In genomic region chr12:110863161-110863560, GRCh38 we compare ENCODE assay signal across 20 cellular contexts. TPM values are rescaled to one million over a fixed set of nuclear protein-coding genes. Genes with fewer than 3 reads are reported as not detected.
DNase-seq lines count a peak whose midpoint lies in the region; ATAC-seq, FAIRE-seq and TF ChIP-seq lines count a peak whose summit lies in the region.
"Had no signal": no experiment of that assay in that cellular context is flagged by ENCODE, and none has a peak within 500 bp of the region (broad histone marks: within the 10 kb centered on the region; RNA-seq: fewer than 3 reads in every experiment).

No MANE protein-coding gene starts in this region.

- H3K9ac ChIP-seq in H1 (replicated peaks in 1 of 4; ENCODE audit: extremely low read depth in 1 of 4, low read depth in 3 of 4, low read length in 3 of 4) = no peak overlapping the region
- H3K9ac ChIP-seq in neural progenitor cell = no peak overlapping the region

- no peak overlapping the region for H2BK20ac ChIP-seq in H1 (ENCODE audit: low read length)

- H3K79me2 ChIP-seq in H1 (ENCODE audit: control insufficient read depth in 1 of 2, insufficient read depth in 2 of 2, low read length in 2 of 2) (no peaks in the 10 kb centered on the region), neural progenitor cell (ENCODE audit: low read depth) (no peaks in the 10 kb centered on the region)

- no peak for TF ChIP-seq EP300 in H1 (IDR thresholded peaks at IDR 0.05; ENCODE audit: borderline replicate concordance in 1 of 2, low read depth in 2 of 2, low read length in 2 of 2)

- H3K4me3 Mint-ChIP-seq in neural progenitor cell = no peak overlapping the region
- H3K4me3 Mint-ChIP-seq: CD4-positive, CD25-positive, alpha-beta regulatory T cell; CD8-positive, alpha-beta memory T cell had no signal

- peaks cover 3% of the 10 kb centered on the region for H3K27me3 Mint-ChIP-seq in neural progenitor cell (ENCODE audit: insufficient read depth, low read depth)

- CTCF ChIA-PET in H1 (lab: Charles Lee; ENCODE audit: partially characterized antibody) = interaction anchor here (0.6 to 3.2 kb wide), 8 partner anchors 9 to 589 kb away, joined by 3 to 19 read pairs (median 4); partner anchors contain the start of gene CCDC63

- no peak overlapping the region for H2AFZ ChIP-seq in H1 (ENCODE audit: low read length)
- H2AFZ ChIP-seq in neural progenitor cell (replicated peaks) = no peak overlapping the region

- no peak overlapping the region for H2BK120ac ChIP-seq in H1 (replicated peaks; ENCODE audit: low read depth, low read length)

- no peak overlapping the region for H3K56ac ChIP-seq in H1 (replicated peaks; ENCODE audit: insufficient read length, low read depth, low read length)

- TF ChIP-seq POLR2A in H1 (IDR thresholded peaks at IDR 0.05; ENCODE audit: control extremely low read depth in 1 of 2, low read depth in 2 of 2, low read length in 2 of 2) = no peak

- POLR2A ChIA-PET in H1 (lab: Charles Lee; ENCODE audit: partially characterized antibody) = interaction anchor here (0.6 to 1.7 kb wide), 2 partner anchors 15 to 366 kb away, joined by 3 to 7 read pairs; no protein-coding TSS in a partner anchor

- H3K4me1 ChIP-seq in H1 (replicated peaks in 1 of 4; ENCODE audit: control insufficient read depth in 3 of 4, insufficient read depth in 4 of 4, low read length in 3 of 4) (peaks cover 0 to 17% (median 5%) of the 10 kb centered on the region in 4 experiments; a peak in 5 of 7 replicates), neural progenitor cell (peaks cover 33% of the 10 kb centered on the region)
- H3K4me1 ChIP-seq: BE2C, Caco-2 had no signal

- peak overlapping the region; percentile 94 for H3K27ac Mint-ChIP-seq in neural progenitor cell
- H3K27ac Mint-ChIP-seq: CD4-positive, CD25-positive, alpha-beta regulatory T cell; CD8-positive, alpha-beta memory T cell had no signal

- no peak overlapping the region for H3K4me3 ChIP-seq in H1 (ENCODE audit: extremely low read depth in 1 of 4, insufficient read depth in 2 of 4, low read depth in 3 of 4, low read length in 4 of 4)
- H3K4me3 ChIP-seq in neural progenitor cell = no peak overlapping the region
- H3K4me3 ChIP-seq: HAP-1 had no signal

- H4K20me1 ChIP-seq in H1 (replicated peaks in 1 of 2; ENCODE audit: control insufficient read depth in 1 of 2, insufficient read depth in 2 of 2, low read length in 2 of 2) = no peaks in the 10 kb centered on the region
- no peaks in the 10 kb centered on the region for H4K20me1 ChIP-seq in neural progenitor cell (ENCODE audit: low read depth)

- peaks cover 3% of the 10 kb centered on the region for H3K9me3 Mint-ChIP-seq in neural progenitor cell
- H3K9me3 Mint-ChIP-seq: CD8-positive, alpha-beta memory T cell had no signal

- H3K4me2 ChIP-seq in H1 (ENCODE audit: insufficient read depth in 1 of 2, low read depth in 2 of 2, low read length in 2 of 2) (no peak overlapping the region), neural progenitor cell (no peak overlapping the region)

- ATAC-seq in HG02588 (IDR thresholded peaks at IDR 0.05; ENCODE audit: unreplicated experiment) = no peak
- ATAC-seq in GM18907 (IDR thresholded peaks at IDR 0.05; ENCODE audit: unreplicated experiment) = no peak

- H2BK15ac ChIP-seq in H1 (ENCODE audit: low read length) = no peak overlapping the region

- H3K27me3 ChIP-seq in H1 (replicated peaks in 1 of 4; ENCODE audit: control insufficient read depth in 3 of 4, extremely low read depth in 1 of 4, insufficient read depth in 3 of 4, low read length in 3 of 4) = no peaks in the 10 kb centered on the region
- no peaks in the 10 kb centered on the region for H3K27me3 ChIP-seq in neural progenitor cell
- H3K27me3 ChIP-seq: BE2C had no signal

- H3F3A ChIP-seq in neural progenitor cell (ENCODE audit: low read depth) = peaks cover 40% of the 10 kb centered on the region

- H3K36me3 ChIP-seq in H1 (ENCODE audit: control insufficient read depth in 2 of 4, insufficient read depth in 4 of 4, low read length in 3 of 4) (no peaks in the 10 kb centered on the region), neural progenitor cell (no peaks in the 10 kb centered on the region)
- H3K36me3 ChIP-seq: BE2C, HAP-1 had no signal

- H3K79me1 ChIP-seq in H1 (ENCODE audit: low read depth, low read length) = no peaks in the 10 kb centered on the region

- H4K91ac ChIP-seq in H1 (replicated peaks; ENCODE audit: insufficient read length, low read length) = peak overlapping the region; percentile 40

- WGBS in H1 (ENCODE audit: extremely low coverage in 1 of 2, insufficient coverage in 1 of 2, insufficient read length in 1 of 2, insufficient replicate concordance in 2 of 2, low coverage in 1 of 2, low lambda C conversion rate in 2 of 2, missing lambda C conversion rate in 1 of 2), 2 experiments = 93% methylated on average over 7 of the region's 7 CpGs; no CpG with 5 or more reads in 1 of the 2 experiments

- no peak overlapping the region for H4K8ac ChIP-seq in H1 (ENCODE audit: extremely low read depth, insufficient read depth, low read length)

- H3K14ac ChIP-seq in H1 (ENCODE audit: insufficient read length) = no peak overlapping the region

- H2AK5ac ChIP-seq in H1 (ENCODE audit: low read depth, low read length) = 0 out of 2 replicates have a peak overlapping the region, but pooled peaks have one; percentile 65

- no peak overlapping the region for H3K23ac ChIP-seq in H1 (ENCODE audit: insufficient read length)

- FAIRE-seq in H1 (lab: Jason Lieb, UNC) = no peak
- FAIRE-seq: D721Med had no signal

- H3K18ac ChIP-seq in H1 (ENCODE audit: extremely low read depth, low read length) = no peak overlapping the region; the same call in 1 of the 2 replicates

- H3K27ac ChIP-seq in H1 (ENCODE audit: low read depth, low read length) (no peak overlapping the region), neural progenitor cell (peak overlapping the region; percentile 98)
- H3K27ac ChIP-seq: HL-60 had no signal

- no peaks in the 10 kb centered on the region for H3K23me2 ChIP-seq in H1 (ENCODE audit: low read depth, low read length)

- no peaks in the 10 kb centered on the region for H3K36me3 Mint-ChIP-seq in neural progenitor cell
- H3K36me3 Mint-ChIP-seq: CD4-positive, CD25-positive, alpha-beta regulatory T cell; CD8-positive, alpha-beta memory T cell had no signal

- no peak overlapping the region for H2BK5ac ChIP-seq in H1 (ENCODE audit: low read depth, low read length)

- DNase-seq in LHCN-M2 (ENCODE audit: low read depth) (peak; percentile 17), H1 (ENCODE audit: low read depth in 1 of 2, low spot score in 2 of 2) (no peak), neural progenitor cell (ENCODE audit: low spot score) (no peak), SHP77 (lab: John Stamatoyannopoulos, UW) (no peak)
- DNase-seq: ACHN; BE2C; C1 segment of cervical spinal cord; Caco-2; CD4-positive, CD25-positive, alpha-beta regulatory T cell; CD8-positive, alpha-beta memory T cell; DMS79 treated with DMSO at 0.1 percent for 48 hours; GF-D8 had no signal

- TF ChIP-seq RAD21 in H1 (IDR thresholded peaks at IDR 0.05 in 1 of 2, conservative IDR thresholded peaks at IDR 0.05 in 1 of 2; ENCODE audit: low read depth in 2 of 2, low read length in 2 of 2) = no peak

- peaks cover 28% of the 10 kb centered on the region for H3K4me1 Mint-ChIP-seq in neural progenitor cell

- H3K4ac ChIP-seq in H1 (replicated peaks; ENCODE audit: insufficient read length, low read depth, low read length) = no peak overlapping the region

- H4K5ac ChIP-seq in H1 (ENCODE audit: insufficient read length, low read depth, low read length) = no peak overlapping the region

- TF ChIP-seq CTCF in H1 (IDR thresholded peaks at IDR 0.05; ENCODE audit: control extremely low read depth in 1 of 3, insufficient read depth in 1 of 3, low read depth in 1 of 3, low read length in 3 of 3) = no peak
- no peak for TF ChIP-seq CTCF in neural progenitor cell (IDR thresholded peaks at IDR 0.05)

- H2BK12ac ChIP-seq in H1 (ENCODE audit: low read depth, low read length) = no peak overlapping the region

- H3K9me3 ChIP-seq in H1 (ENCODE audit: insufficient read depth in 2 of 2, low read depth in 1 of 2, low read length in 1 of 2) (no peaks in the 10 kb centered on the region), neural progenitor cell (ENCODE audit: low read depth) (no peaks in the 10 kb centered on the region)
- H3K9me3 ChIP-seq: BE2C, Caco-2, HAP-1 had no signal

TF ChIP-seq in H1, 55 proteins besides CTCF, POLR2A, EP300 and RAD21 (continues in another document):
- TF ChIP-seq SIN3A (conservative IDR thresholded peaks at IDR 0.05 in 1 of 2, IDR thresholded peaks at IDR 0.05 in 1 of 2; ENCODE audit: low read depth in 1 of 2, low read length in 2 of 2) (no peak), SAP30 (IDR thresholded peaks at IDR 0.05; ENCODE audit: insufficient read depth, insufficient replicate concordance, low read length) (no peak), TAF1 (IDR thresholded peaks at IDR 0.05; ENCODE audit: low read depth, low read length) (no peak), TBP (IDR thresholded peaks at IDR 0.05; ENCODE audit: low read depth, low read length) (no peak), KDM1A (IDR thresholded peaks at IDR 0.05; ENCODE audit: borderline replicate concordance, low read length) (no peak), SIRT6 (IDR thresholded peaks at IDR 0.05; ENCODE audit: low read length) (no peak)

RNA-seq across cellular contexts. Expression of gene CCDC63, which starts 16.4 kb away (rescaled TPM):
- total RNA-seq in LHCN-M2 (2014; rRNA removed) (not detected in 2 replicates), neural progenitor cell (ENCODE audit: low replicate concordance) (0.24 TPM in 1 of 2 replicates, not detected in the other)
- polyA plus RNA-seq in LHCN-M2 (2012) = not detected
- 0.55 and 0.93 TPM in 2 replicates for total RNA-seq in H1 (2021; fragmentation: NEBNext Ultra II Directional; extraction: Animal tissue kit (Norgen Biotek cat#: 25700))
- 0.42 TPM in 2 replicates for polyA plus RNA-seq in H1 (2011; rRNA removed)
- polyA plus RNA-seq in H1 (2011; cell fraction: cytosol; rRNA removed) = 0.59 TPM
- polyA plus RNA-seq in H1 (2011; cell fraction: nucleus; rRNA removed) = 0.94 TPM
- 0.93 to 1.1 TPM (median 0.97 TPM) in 4 replicates for polyA plus RNA-seq in H1 (2012, experiment 1 of 2)
- 0.10 TPM for polyA plus RNA-seq in H1 (2012, experiment 2 of 2)
- 0.51 TPM for polyA plus RNA-seq in H1 (2013, experiment 1 of 2)
- 0.29 TPM for polyA plus RNA-seq in H1 (2013, experiment 2 of 2)
- polyA minus RNA-seq in H1 (2011; rRNA and poly(A)+ RNA removed) = 0.09 and 0.12 TPM in 2 replicates
- polyA minus RNA-seq in H1 (2011; cell fraction: cytosol; rRNA and poly(A)+ RNA removed) = 1.2 TPM
- polyA minus RNA-seq in H1 (2011; cell fraction: nucleus; rRNA and poly(A)+ RNA removed) = 0.90 TPM
- total RNA-seq: A172; Caco-2; CD4-positive, CD25-positive, alpha-beta regulatory T cell; CD8-positive, alpha-beta memory T cell; H4; HT1080 had no signal
- polyA plus RNA-seq: CD4-positive, CD25-positive, alpha-beta regulatory T cell; CD8-positive, alpha-beta memory T cell had no signal

RNA-seq across cellular contexts. Expression of gene MYL2, which starts 57.2 kb away (rescaled TPM):
- total RNA-seq in LHCN-M2 (2014; rRNA removed) (not detected in 2 replicates), neural progenitor cell (ENCODE audit: low replicate concordance) (not detected in 2 replicates)
- polyA plus RNA-seq in LHCN-M2 (2012) = 0.30 TPM
- total RNA-seq in H1 (2021; fragmentation: NEBNext Ultra II Directional; extraction: Animal tissue kit (Norgen Biotek cat#: 25700)) = not detected in 2 replicates
- not detected in 2 replicates for polyA plus RNA-seq in H1 (2011; rRNA removed)
- not detected for polyA plus RNA-seq in H1 (2011; cell fraction: cytosol; rRNA removed)
- polyA plus RNA-seq in H1 (2011; cell fraction: nucleus; rRNA removed) = not detected
- polyA plus RNA-seq in H1 (2012, experiment 1 of 2) = not detected in 4 replicates
- polyA plus RNA-seq in H1 (2012, experiment 2 of 2) = not detected
- polyA plus RNA-seq in H1 (2013, experiment 1 of 2) = 0.26 TPM
- polyA plus RNA-seq in H1 (2013, experiment 2 of 2) = 0.18 TPM
- not detected in 2 replicates for polyA minus RNA-seq in H1 (2011; rRNA and poly(A)+ RNA removed)
- not detected for polyA minus RNA-seq in H1 (2011; cell fraction: cytosol; rRNA and poly(A)+ RNA removed)
- not detected for polyA minus RNA-seq in H1 (2011; cell fraction: nucleus; rRNA and poly(A)+ RNA removed)
- total RNA-seq: Caco-2; CD4-positive, CD25-positive, alpha-beta regulatory T cell; CD8-positive, alpha-beta memory T cell; H4; HT1080 had no signal
- polyA plus RNA-seq: CD4-positive, CD25-positive, alpha-beta regulatory T cell; CD8-positive, alpha-beta memory T cell had no signal
